ENCODE assay signal across 13 cellular contexts in genomic region chr4:147736458-147736857, GRCh38.
DNase-seq lines count a peak whose midpoint lies in the region; ATAC-seq and TF ChIP-seq lines count a peak whose summit lies in the region.
"Had no signal": no experiment of that assay in that cellular context is flagged by ENCODE, and none has a peak within 500 bp of the region (broad histone marks: within the 10 kb centered on the region; RNA-seq: fewer than 3 reads in every experiment).

No MANE protein-coding gene starts in this region.

- H3K79me2 ChIP-seq in ACC112 (ENCODE audit: control insufficient read depth, insufficient read depth, low read length, unreplicated experiment), result peaks cover 85% of the 10 kb centered on the region

- H3K27me3 ChIP-seq in ACC112 (ENCODE audit: insufficient read depth, low read length) (no peaks in the 10 kb centered on the region), HUES6 (ENCODE audit: control insufficient read depth, insufficient read depth, low read length) (peaks cover 31% of the 10 kb centered on the region), brain microvascular endothelial cell (replicated peaks) (no peaks in the 10 kb centered on the region)

- H3K9me3 Mint-ChIP-seq in stimulated activated effector memory CD8-positive, alpha-beta T cell treated with anti-CD3 and anti-CD28 coated beads, Interleukin-12 subunit alpha, Interleukin-12 subunit beta, amount 100 ng/mL, for 72 hours, result no peaks in the 10 kb centered on the region
- H3K9me3 Mint-ChIP-seq: stimulated activated naive CD8-positive, alpha-beta T cell treated with anti-CD3 and anti-CD28 coated beads, Interleukin-15, amount 100 ng/mL, for 72 hours had no signal

- peak; percentile 72 for DNase-seq in brain microvascular endothelial cell
- peak; percentile 76 for DNase-seq in kidney glomerular epithelial cell (lab: John Stamatoyannopoulos, UW)
- no peak for DNase-seq in middle frontal gyrus (ENCODE audit: extremely low spot score, low spot score)
- no peak for DNase-seq in stimulated activated effector memory CD8-positive, alpha-beta T cell treated with anti-CD3 and anti-CD28 coated beads, Interleukin-12 subunit alpha, Interleukin-12 subunit beta, amount 100 ng/mL, for 72 hours (ENCODE audit: low spot score in 2 of 2)
- DNase-seq in NCI-H2029 treated with DMSO at 0.1 percent for 48 hours (lab: John Stamatoyannopoulos, UW), result no peak
- DNase-seq: cerebellar nuclear complex; islet precursor cell; NCI-H2029; stimulated activated naive CD8-positive, alpha-beta T cell treated with anti-CD3 and anti-CD28 coated beads, Interleukin-15, amount 100 ng/mL, for 72 hours had no signal

- H3K4me3 ChIP-seq in ACC112 (ENCODE audit: low read depth, low read length) (peak overlapping the region; percentile 58), HUES6 (ENCODE audit: low read depth, low read length) (no peak overlapping the region), brain microvascular endothelial cell (ENCODE audit: low read depth, low read length) (no peak overlapping the region)

- H3K4me1 ChIP-seq in ACC112 (ENCODE audit: control insufficient read depth, insufficient read depth, low read length, unreplicated experiment) (peaks cover 38% of the 10 kb centered on the region), HUES6 (ENCODE audit: control insufficient read depth, insufficient read depth, low read length) (peaks cover 66% of the 10 kb centered on the region)

- H3K36me3 ChIP-seq in ACC112 (ENCODE audit: insufficient read depth, low read length) (no peaks in the 10 kb centered on the region), HUES6 (ENCODE audit: control insufficient read depth, insufficient read depth, low read length) (no peaks in the 10 kb centered on the region), brain microvascular endothelial cell (replicated peaks) (no peaks in the 10 kb centered on the region)

- no peak overlapping the region for H3K4me3 Mint-ChIP-seq in stimulated activated effector memory CD8-positive, alpha-beta T cell treated with anti-CD3 and anti-CD28 coated beads, Interleukin-12 subunit alpha, Interleukin-12 subunit beta, amount 100 ng/mL, for 72 hours

- H3K4me1 Mint-ChIP-seq in stimulated activated effector memory CD8-positive, alpha-beta T cell treated with anti-CD3 and anti-CD28 coated beads, Interleukin-12 subunit alpha, Interleukin-12 subunit beta, amount 100 ng/mL, for 72 hours, result peaks cover 44% of the 10 kb centered on the region

- no peak for ATAC-seq in HG02852 (IDR thresholded peaks at IDR 0.05; ENCODE audit: unreplicated experiment)
- no peak for ATAC-seq in stimulated activated effector memory CD8-positive, alpha-beta T cell treated with anti-CD3 and anti-CD28 coated beads, Interleukin-12 subunit alpha, Interleukin-12 subunit beta, amount 100 ng/mL, for 72 hours
- ATAC-seq: stimulated activated naive CD8-positive, alpha-beta T cell treated with anti-CD3 and anti-CD28 coated beads, Interleukin-15, amount 100 ng/mL, for 72 hours had no signal

- H3K36me3 Mint-ChIP-seq in stimulated activated effector memory CD8-positive, alpha-beta T cell treated with anti-CD3 and anti-CD28 coated beads, Interleukin-12 subunit alpha, Interleukin-12 subunit beta, amount 100 ng/mL, for 72 hours, result no peaks in the 10 kb centered on the region

- H3K9me3 ChIP-seq in HUES6 (ENCODE audit: control insufficient read depth, insufficient read depth, low read depth, low read length), result no peaks in the 10 kb centered on the region

- H3K9ac ChIP-seq in HUES6 (ENCODE audit: low read length), result no peak overlapping the region

- in situ Hi-C loops in brain microvascular endothelial cell (cut with HindIII; ENCODE audit: low pct_ligation_motif_present, low sequenced_read_pairs), result no loop called here

- H3K27ac Mint-ChIP-seq in stimulated activated effector memory CD8-positive, alpha-beta T cell treated with anti-CD3 and anti-CD28 coated beads, Interleukin-12 subunit alpha, Interleukin-12 subunit beta, amount 100 ng/mL, for 72 hours, result no peak overlapping the region
- H3K27ac Mint-ChIP-seq: stimulated activated naive CD8-positive, alpha-beta T cell treated with anti-CD3 and anti-CD28 coated beads, Interleukin-15, amount 100 ng/mL, for 72 hours had no signal

- peak overlapping the region; percentile 43 for H2AFZ ChIP-seq in ACC112 (ENCODE audit: low read length, unreplicated experiment)

- TF ChIP-seq CTCF in brain microvascular endothelial cell (IDR thresholded peaks at IDR 0.05; ENCODE audit: low read depth, low read length, missing control alignments), result no peak

- H3K27ac ChIP-seq in ACC112 (ENCODE audit: low read depth, low read length), result peak overlapping the region; percentile 92
- H3K27ac ChIP-seq in HUES6 (ENCODE audit: low read depth, low read length), result peak overlapping the region; percentile 68; the same call in 1 of the 2 replicates
- peak overlapping the region; percentile 69 for H3K27ac ChIP-seq in brain microvascular endothelial cell
- H3K27ac ChIP-seq: C4-2B had no signal

Comparison
In these comparisons a context has a peak if more than half of its experiments do, and no peak if none do; other contexts are left out.
1. DNase-seq: peak in brain microvascular endothelial cell (single experiment) and kidney glomerular epithelial cell (single experiment); none in middle frontal gyrus (single experiment), stimulated activated effector memory CD8-positive, alpha-beta T cell treated with anti-CD3 and anti-CD28 coated beads, Interleukin-12 subunit alpha, Interleukin-12 subunit beta, amount 100 ng/mL, for 72 hours (0 of 2) and NCI-H2029 treated with DMSO at 0.1 percent for 48 hours (single experiment).
2. Peak in every context shown above with its lines, with median percentiles within 50 percentile points of each other: H3K27ac ChIP-seq.